Comparison of ENCODE assay signal across 2 cellular contexts in the genomic region with DNA sequence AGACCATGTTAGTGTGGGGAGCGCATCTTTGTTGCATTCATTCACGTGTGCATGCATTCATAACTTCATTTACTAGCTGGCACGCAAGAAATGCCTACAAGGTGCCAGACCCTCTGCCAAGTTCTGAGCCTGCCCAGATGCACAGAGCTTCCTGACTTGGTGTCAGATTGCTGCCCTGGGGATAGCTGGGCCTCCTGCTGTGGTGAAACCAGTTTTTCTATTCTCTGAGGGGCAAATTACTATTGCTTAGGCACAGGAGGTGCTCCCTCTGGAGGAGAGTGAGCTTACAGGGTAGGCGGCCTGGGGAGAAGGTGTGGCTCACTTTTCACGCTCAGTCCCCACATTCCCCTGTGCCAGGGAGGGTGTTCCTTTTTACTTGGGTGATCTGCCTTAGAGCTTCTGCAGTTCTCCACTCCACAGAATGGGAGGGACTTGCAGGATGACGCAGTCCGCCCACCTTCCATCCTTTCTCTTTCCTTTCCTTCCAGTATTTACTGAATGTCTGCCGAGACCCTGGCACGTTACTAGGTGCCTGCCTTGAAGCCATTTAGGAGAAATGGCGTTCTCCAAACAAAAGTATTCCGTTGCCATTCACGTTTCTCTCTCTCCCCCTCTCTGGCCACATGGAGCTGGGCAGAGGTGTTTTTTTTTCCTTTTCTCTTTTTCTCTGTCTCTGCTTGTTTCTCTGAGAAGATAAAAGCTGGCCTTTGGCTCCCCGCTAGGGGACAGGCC.
A peak's percentile ranks its signal among the peaks of the same experiment; 100 is the strongest.
TF ChIP-seq lines count a peak whose summit lies in the region.

No MANE protein-coding gene starts in this region.

TF ChIP-seq in HEK293, 187 proteins besides CTCF, POLR2A, EP300 and RAD21 (continues in another document):
- TF ChIP-seq ZNF302 (tag by site-specific recombination; IDR thresholded peaks at IDR 0.05; ENCODE audit: low read depth) (no peak), ZNF404 (tag by site-specific recombination; IDR thresholded peaks at IDR 0.05) (no peak), HOXD13 (CRISPR knock-in tag; IDR thresholded peaks at IDR 0.05; ENCODE audit: borderline replicate concordance) (no peak), ZNF660 (tag by site-specific recombination; IDR thresholded peaks at IDR 0.05) (peak; percentile 71; the same call in 1 of the 2 replicates), ZNF776 (tag by site-specific recombination; IDR thresholded peaks at IDR 0.05; ENCODE audit: borderline replicate concordance) (no peak), ZNF202 (tag by site-specific recombination; IDR thresholded peaks at IDR 0.05; ENCODE audit: borderline replicate concordance) (no peak), ZNF843 (tag by site-specific recombination; IDR thresholded peaks at IDR 0.05) (no peak), TCF7L2 (IDR thresholded peaks at IDR 0.05; ENCODE audit: borderline replicate concordance, low read depth, low read length) (no peak), ZNF184 (tag by site-specific recombination; IDR thresholded peaks at IDR 0.05) (no peak), SP2 (tag by site-specific recombination; IDR thresholded peaks at IDR 0.05) (no peak)
- TF ChIP-seq, protein P1, sequence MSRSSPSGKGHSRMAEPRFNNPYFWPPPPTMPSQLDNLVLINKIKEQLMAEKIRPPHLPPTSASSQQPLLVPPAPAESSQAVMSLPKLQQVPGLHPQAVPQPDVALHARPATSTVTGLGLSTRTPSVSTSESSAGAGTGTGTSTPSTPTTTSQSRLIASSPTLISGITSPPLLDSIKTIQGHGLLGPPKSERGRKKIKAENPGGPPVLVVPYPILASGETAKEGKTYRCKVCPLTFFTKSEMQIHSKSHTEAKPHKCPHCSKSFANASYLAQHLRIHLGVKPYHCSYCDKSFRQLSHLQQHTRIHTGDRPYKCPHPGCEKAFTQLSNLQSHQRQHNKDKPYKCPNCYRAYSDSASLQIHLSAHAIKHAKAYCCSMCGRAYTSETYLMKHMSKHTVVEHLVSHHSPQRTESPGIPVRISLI (tag by site-specific recombination; IDR thresholded peaks at IDR 0.05) = peak; percentile 67; the same call in 1 of the 2 replicates
- TF ChIP-seq, protein P2, sequence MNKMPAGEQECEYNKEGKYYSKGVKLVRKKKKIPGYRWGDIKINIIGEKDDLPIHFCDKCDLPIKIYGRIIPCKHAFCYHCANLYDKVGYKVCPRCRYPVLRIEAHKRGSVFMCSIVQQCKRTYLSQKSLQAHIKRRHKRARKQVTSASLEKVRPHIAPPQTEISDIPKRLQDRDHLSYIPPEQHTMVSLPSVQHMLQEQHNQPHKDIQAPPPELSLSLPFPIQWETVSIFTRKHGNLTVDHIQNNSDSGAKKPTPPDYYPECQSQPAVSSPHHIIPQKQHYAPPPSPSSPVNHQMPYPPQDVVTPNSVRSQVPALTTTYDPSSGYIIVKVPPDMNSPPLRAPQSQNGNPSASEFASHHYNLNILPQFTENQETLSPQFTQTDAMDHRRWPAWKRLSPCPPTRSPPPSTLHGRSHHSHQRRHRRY (tag by site-specific recombination; IDR thresholded peaks at IDR 0.05) = no peak
- TF ChIP-seq, protein P3, sequence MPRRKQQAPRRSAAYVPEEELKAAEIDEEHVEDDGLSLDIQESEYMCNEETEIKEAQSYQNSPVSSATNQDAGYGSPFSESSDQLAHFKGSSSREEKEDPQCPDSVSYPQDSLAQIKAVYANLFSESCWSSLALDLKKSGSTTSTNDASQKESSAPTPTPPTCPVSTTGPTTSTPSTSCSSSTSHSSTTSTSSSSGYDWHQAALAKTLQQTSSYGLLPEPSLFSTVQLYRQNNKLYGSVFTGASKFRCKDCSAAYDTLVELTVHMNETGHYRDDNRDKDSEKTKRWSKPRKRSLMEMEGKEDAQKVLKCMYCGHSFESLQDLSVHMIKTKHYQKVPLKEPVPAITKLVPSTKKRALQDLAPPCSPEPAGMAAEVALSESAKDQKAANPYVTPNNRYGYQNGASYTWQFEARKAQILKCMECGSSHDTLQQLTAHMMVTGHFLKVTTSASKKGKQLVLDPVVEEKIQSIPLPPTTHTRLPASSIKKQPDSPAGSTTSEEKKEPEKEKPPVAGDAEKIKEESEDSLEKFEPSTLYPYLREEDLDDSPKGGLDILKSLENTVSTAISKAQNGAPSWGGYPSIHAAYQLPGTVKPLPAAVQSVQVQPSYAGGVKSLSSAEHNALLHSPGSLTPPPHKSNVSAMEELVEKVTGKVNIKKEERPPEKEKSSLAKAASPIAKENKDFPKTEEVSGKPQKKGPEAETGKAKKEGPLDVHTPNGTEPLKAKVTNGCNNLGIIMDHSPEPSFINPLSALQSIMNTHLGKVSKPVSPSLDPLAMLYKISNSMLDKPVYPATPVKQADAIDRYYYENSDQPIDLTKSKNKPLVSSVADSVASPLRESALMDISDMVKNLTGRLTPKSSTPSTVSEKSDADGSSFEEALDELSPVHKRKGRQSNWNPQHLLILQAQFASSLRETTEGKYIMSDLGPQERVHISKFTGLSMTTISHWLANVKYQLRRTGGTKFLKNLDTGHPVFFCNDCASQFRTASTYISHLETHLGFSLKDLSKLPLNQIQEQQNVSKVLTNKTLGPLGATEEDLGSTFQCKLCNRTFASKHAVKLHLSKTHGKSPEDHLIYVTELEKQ (tag by site-specific recombination; IDR thresholded peaks at IDR 0.05; ENCODE audit: borderline replicate concordance) = no peak
- TF ChIP-seq, protein P4, sequence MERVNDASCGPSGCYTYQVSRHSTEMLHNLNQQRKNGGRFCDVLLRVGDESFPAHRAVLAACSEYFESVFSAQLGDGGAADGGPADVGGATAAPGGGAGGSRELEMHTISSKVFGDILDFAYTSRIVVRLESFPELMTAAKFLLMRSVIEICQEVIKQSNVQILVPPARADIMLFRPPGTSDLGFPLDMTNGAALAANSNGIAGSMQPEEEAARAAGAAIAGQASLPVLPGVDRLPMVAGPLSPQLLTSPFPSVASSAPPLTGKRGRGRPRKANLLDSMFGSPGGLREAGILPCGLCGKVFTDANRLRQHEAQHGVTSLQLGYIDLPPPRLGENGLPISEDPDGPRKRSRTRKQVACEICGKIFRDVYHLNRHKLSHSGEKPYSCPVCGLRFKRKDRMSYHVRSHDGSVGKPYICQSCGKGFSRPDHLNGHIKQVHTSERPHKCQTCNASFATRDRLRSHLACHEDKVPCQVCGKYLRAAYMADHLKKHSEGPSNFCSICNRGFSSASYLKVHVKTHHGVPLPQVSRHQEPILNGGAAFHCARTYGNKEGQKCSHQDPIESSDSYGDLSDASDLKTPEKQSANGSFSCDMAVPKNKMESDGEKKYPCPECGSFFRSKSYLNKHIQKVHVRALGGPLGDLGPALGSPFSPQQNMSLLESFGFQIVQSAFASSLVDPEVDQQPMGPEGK (tag by site-specific recombination; IDR thresholded peaks at IDR 0.05) = peak; percentile 54; the same call in 1 of the 2 replicates
- TF ChIP-seq, protein P5, sequence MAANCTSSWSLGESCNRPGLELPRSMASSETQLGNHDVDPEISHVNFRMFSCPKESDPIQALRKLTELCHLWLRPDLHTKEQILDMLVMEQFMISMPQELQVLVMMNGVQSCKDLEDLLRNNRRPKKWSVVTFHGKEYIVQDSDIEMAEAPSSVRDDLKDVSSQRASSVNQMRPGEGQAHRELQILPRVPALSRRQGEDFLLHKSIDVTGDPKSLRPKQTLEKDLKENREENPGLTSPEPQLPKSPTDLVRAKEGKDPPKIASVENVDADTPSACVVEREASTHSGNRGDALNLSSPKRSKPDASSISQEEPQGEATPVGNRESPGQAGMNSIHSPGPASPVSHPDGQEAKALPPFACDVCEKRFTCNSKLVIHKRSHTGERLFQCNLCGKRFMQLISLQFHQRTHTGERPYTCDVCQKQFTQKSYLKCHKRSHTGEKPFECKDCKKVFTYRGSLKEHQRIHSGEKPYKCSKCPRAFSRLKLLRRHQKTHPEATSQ (tag by site-specific recombination; IDR thresholded peaks at IDR 0.05) = no peak

TF ChIP-seq in H1, 55 proteins besides CTCF, POLR2A, EP300 and RAD21 (continues in another document):
- TF ChIP-seq TAF1 (IDR thresholded peaks at IDR 0.05; ENCODE audit: low read depth, low read length) = 0 out of 2 replicates have a peak, but pooled peaks have one; percentile 29
- no peak for TF ChIP-seq CREB1 (IDR thresholded peaks at IDR 0.05)
- TF ChIP-seq TEAD4 (IDR thresholded peaks at IDR 0.05; ENCODE audit: low read depth, low read length) = no peak; the same call in 1 of the 2 replicates
- no peak for TF ChIP-seq SUZ12 (IDR thresholded peaks at IDR 0.05; ENCODE audit: low read length)
- TF ChIP-seq JUND (IDR thresholded peaks at IDR 0.05; ENCODE audit: low read length) = no peak
- TF ChIP-seq CHD2 (IDR thresholded peaks at IDR 0.05; ENCODE audit: low read length) = no peak
- no peak for TF ChIP-seq GABPA (IDR thresholded peaks at IDR 0.05; ENCODE audit: borderline replicate concordance, insufficient read depth, low read length)
- TF ChIP-seq KDM5A (IDR thresholded peaks at IDR 0.05; ENCODE audit: low read length) = no peak
- peak; percentile 95; the same call in 1 of the 2 replicates for TF ChIP-seq RBBP5 (IDR thresholded peaks at IDR 0.05; ENCODE audit: borderline replicate concordance, low read depth, low read length)
- TF ChIP-seq ASH2L (IDR thresholded peaks at IDR 0.05; ENCODE audit: low read length) = peak; percentile 75
- TF ChIP-seq BRCA1 (IDR thresholded peaks at IDR 0.05; ENCODE audit: low read depth, low read length) = no peak
- TF ChIP-seq, protein P6, sequence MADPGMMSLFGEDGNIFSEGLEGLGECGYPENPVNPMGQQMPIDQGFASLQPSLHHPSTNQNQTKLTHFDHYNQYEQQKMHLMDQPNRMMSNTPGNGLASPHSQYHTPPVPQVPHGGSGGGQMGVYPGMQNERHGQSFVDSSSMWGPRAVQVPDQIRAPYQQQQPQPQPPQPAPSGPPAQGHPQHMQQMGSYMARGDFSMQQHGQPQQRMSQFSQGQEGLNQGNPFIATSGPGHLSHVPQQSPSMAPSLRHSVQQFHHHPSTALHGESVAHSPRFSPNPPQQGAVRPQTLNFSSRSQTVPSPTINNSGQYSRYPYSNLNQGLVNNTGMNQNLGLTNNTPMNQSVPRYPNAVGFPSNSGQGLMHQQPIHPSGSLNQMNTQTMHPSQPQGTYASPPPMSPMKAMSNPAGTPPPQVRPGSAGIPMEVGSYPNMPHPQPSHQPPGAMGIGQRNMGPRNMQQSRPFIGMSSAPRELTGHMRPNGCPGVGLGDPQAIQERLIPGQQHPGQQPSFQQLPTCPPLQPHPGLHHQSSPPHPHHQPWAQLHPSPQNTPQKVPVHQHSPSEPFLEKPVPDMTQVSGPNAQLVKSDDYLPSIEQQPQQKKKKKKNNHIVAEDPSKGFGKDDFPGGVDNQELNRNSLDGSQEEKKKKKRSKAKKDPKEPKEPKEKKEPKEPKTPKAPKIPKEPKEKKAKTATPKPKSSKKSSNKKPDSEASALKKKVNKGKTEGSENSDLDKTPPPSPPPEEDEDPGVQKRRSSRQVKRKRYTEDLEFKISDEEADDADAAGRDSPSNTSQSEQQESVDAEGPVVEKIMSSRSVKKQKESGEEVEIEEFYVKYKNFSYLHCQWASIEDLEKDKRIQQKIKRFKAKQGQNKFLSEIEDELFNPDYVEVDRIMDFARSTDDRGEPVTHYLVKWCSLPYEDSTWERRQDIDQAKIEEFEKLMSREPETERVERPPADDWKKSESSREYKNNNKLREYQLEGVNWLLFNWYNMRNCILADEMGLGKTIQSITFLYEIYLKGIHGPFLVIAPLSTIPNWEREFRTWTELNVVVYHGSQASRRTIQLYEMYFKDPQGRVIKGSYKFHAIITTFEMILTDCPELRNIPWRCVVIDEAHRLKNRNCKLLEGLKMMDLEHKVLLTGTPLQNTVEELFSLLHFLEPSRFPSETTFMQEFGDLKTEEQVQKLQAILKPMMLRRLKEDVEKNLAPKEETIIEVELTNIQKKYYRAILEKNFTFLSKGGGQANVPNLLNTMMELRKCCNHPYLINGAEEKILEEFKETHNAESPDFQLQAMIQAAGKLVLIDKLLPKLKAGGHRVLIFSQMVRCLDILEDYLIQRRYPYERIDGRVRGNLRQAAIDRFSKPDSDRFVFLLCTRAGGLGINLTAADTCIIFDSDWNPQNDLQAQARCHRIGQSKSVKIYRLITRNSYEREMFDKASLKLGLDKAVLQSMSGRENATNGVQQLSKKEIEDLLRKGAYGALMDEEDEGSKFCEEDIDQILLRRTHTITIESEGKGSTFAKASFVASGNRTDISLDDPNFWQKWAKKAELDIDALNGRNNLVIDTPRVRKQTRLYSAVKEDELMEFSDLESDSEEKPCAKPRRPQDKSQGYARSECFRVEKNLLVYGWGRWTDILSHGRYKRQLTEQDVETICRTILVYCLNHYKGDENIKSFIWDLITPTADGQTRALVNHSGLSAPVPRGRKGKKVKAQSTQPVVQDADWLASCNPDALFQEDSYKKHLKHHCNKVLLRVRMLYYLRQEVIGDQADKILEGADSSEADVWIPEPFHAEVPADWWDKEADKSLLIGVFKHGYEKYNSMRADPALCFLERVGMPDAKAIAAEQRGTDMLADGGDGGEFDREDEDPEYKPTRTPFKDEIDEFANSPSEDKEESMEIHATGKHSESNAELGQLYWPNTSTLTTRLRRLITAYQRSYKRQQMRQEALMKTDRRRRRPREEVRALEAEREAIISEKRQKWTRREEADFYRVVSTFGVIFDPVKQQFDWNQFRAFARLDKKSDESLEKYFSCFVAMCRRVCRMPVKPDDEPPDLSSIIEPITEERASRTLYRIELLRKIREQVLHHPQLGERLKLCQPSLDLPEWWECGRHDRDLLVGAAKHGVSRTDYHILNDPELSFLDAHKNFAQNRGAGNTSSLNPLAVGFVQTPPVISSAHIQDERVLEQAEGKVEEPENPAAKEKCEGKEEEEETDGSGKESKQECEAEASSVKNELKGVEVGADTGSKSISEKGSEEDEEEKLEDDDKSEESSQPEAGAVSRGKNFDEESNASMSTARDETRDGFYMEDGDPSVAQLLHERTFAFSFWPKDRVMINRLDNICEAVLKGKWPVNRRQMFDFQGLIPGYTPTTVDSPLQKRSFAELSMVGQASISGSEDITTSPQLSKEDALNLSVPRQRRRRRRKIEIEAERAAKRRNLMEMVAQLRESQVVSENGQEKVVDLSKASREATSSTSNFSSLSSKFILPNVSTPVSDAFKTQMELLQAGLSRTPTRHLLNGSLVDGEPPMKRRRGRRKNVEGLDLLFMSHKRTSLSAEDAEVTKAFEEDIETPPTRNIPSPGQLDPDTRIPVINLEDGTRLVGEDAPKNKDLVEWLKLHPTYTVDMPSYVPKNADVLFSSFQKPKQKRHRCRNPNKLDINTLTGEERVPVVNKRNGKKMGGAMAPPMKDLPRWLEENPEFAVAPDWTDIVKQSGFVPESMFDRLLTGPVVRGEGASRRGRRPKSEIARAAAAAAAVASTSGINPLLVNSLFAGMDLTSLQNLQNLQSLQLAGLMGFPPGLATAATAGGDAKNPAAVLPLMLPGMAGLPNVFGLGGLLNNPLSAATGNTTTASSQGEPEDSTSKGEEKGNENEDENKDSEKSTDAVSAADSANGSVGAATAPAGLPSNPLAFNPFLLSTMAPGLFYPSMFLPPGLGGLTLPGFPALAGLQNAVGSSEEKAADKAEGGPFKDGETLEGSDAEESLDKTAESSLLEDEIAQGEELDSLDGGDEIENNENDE (IDR thresholded peaks at IDR 0.05; ENCODE audit: insufficient replicate concordance, low read length) = no peak
- no peak for TF ChIP-seq TAF7 (optimal IDR thresholded peaks at IDR 0.05; ENCODE audit: borderline replicate concordance, low read depth, low read length)
- no peak for TF ChIP-seq SP2 (IDR thresholded peaks at IDR 0.05; ENCODE audit: low read length)
- TF ChIP-seq HDAC6 (IDR thresholded peaks at IDR 0.05; ENCODE audit: low read depth, low read length) = no peak
- no peak for TF ChIP-seq CBX5 (IDR thresholded peaks at IDR 0.05; ENCODE audit: low read depth, low read length)
- peak; percentile 16; the same call in 1 of the 2 replicates for TF ChIP-seq YY1 (IDR thresholded peaks at IDR 0.05; ENCODE audit: low read depth, low read length)
- TF ChIP-seq SIRT6 (IDR thresholded peaks at IDR 0.05; ENCODE audit: low read length) = no peak
- TF ChIP-seq KDM1A (IDR thresholded peaks at IDR 0.05; ENCODE audit: borderline replicate concordance, low read length) = no peak
- TF ChIP-seq FOSL1 (IDR thresholded peaks at IDR 0.05; ENCODE audit: insufficient read depth, low read depth, low read length) = no peak
- TF ChIP-seq CHD1 (IDR thresholded peaks at IDR 0.05; ENCODE audit: low read depth, low read length) = no peak
- no peak for TF ChIP-seq GTF2F1 (IDR thresholded peaks at IDR 0.05; ENCODE audit: borderline replicate concordance, low read depth, low read length)
